In genomic region chr1:115077286-115077983, GRCh38 we compare ENCODE assay signal across 25 cellular contexts. TPM values are rescaled to one million over a fixed set of nuclear protein-coding genes. Genes with fewer than 3 reads are reported as not detected.
A peak's percentile ranks its signal among the peaks of the same experiment; 100 is the strongest.
DNase-seq lines count a peak whose midpoint lies in the region; ATAC-seq, FAIRE-seq and TF ChIP-seq lines count a peak whose summit lies in the region.
"Had no signal": no experiment of that assay in that cellular context is flagged by ENCODE, and none has a peak within 500 bp of the region (broad histone marks: within the 10 kb centered on the region; RNA-seq: fewer than 3 reads in every experiment).

No MANE protein-coding gene starts in this region.

- H3K4me3 ChIP-seq in AG10803 (ENCODE audit: low read length) = no peak overlapping the region
- no peak overlapping the region for H3K4me3 ChIP-seq in esophagus muscularis mucosa
- H3K4me3 ChIP-seq in left lung = no peak overlapping the region
- H3K4me3 ChIP-seq: BLaER1, GM23338 had no signal

- no peaks in the 10 kb centered on the region for H3K36me3 Mint-ChIP-seq in mesothelial cell of epicardium
- no peaks in the 10 kb centered on the region for H3K36me3 Mint-ChIP-seq in activated naive CD8-positive, alpha-beta T cell treated with anti-CD3 and anti-CD28 coated beads, Interleukin-2, amount 50 U/mL, for 24 hours (ENCODE audit: low read depth)

- no peak for ATAC-seq in activated naive CD8-positive, alpha-beta T cell treated with anti-CD3 and anti-CD28 coated beads, Interleukin-2, amount 50 U/mL, for 24 hours
- no peak for ATAC-seq in left lung
- ATAC-seq in HG03175 (IDR thresholded peaks at IDR 0.05; ENCODE audit: unreplicated experiment) = no peak
- ATAC-seq: GM23338, HepG2 had no signal

- no peaks in the 10 kb centered on the region for H3K27me3 ChIP-seq in esophagus muscularis mucosa
- no peaks in the 10 kb centered on the region for H3K27me3 ChIP-seq in left lung
- H3K27me3 ChIP-seq: BLaER1 had no signal

- no peaks in the 10 kb centered on the region for H3K9me3 Mint-ChIP-seq in mesothelial cell of epicardium
- H3K9me3 Mint-ChIP-seq in activated naive CD8-positive, alpha-beta T cell treated with anti-CD3 and anti-CD28 coated beads, Interleukin-2, amount 50 U/mL, for 24 hours = no peaks in the 10 kb centered on the region
- H3K9me3 Mint-ChIP-seq: CD4-positive, alpha-beta memory T cell; GM23338 had no signal

- WGBS in esophagus muscularis mucosa = 53% methylated on average over 5 of the region's 5 CpGs

- DNase-seq in AG10803 (ENCODE audit: low read depth) (peak; percentile 66), RCC 7860 (ENCODE audit: low spot score) (peak; percentile 31), esophagus muscularis mucosa (ENCODE audit: extremely low spot score) (no peak), mesothelial cell of epicardium (ENCODE audit: low spot score in 2 of 2, unreplicated experiment in 2 of 2) (no peak), left lung (no peak), cerebellar cortex (ENCODE audit: low spot score) (no peak)
- no peak for DNase-seq in activated naive CD8-positive, alpha-beta T cell treated with anti-CD3 and anti-CD28 coated beads, Interleukin-2, amount 50 U/mL, for 24 hours
- DNase-seq: Calu3; CD4-positive, alpha-beta memory T cell; DMS79; KG1; NCI-H1417 treated with DMSO at 0.1 percent for 48 hours; NCI-H187 treated with DMSO at 0.1 percent for 48 hours; NCI-H226; NCI-H524; NCI-H82; OCI-M1; RPMI8226 had no signal

- H3K36me3 ChIP-seq in esophagus muscularis mucosa (no peaks in the 10 kb centered on the region), left lung (no peaks in the 10 kb centered on the region)
- H3K36me3 ChIP-seq: BLaER1 had no signal

- peak overlapping the region in 3 of 4 donors; percentile 11 to 84 (median 82) for H3K27ac ChIP-seq in esophagus muscularis mucosa (replicated peaks in 1 of 4)
- H3K27ac ChIP-seq in left lung = no peak overlapping the region
- H3K27ac ChIP-seq: BLaER1 had no signal

- H3K27me3 Mint-ChIP-seq in mesothelial cell of epicardium (ENCODE audit: low read depth) = peaks cover 22% of the 10 kb centered on the region
- peaks cover 11% of the 10 kb centered on the region for H3K27me3 Mint-ChIP-seq in activated naive CD8-positive, alpha-beta T cell treated with anti-CD3 and anti-CD28 coated beads, Interleukin-2, amount 50 U/mL, for 24 hours
- H3K27me3 Mint-ChIP-seq: CD4-positive, alpha-beta memory T cell had no signal

- intact Hi-C loops in esophagus muscularis mucosa (cut with DNase I) = loop anchor here (10.0 kb wide), 1 partner anchor 1297 kb away; the partner anchor contains the start of gene ATP1A1
- intact Hi-C loops in left lung (cut with DNase I) = no loop called here

- H3K4me3 Mint-ChIP-seq in mesothelial cell of epicardium = no peak overlapping the region
- H3K4me3 Mint-ChIP-seq in activated naive CD8-positive, alpha-beta T cell treated with anti-CD3 and anti-CD28 coated beads, Interleukin-2, amount 50 U/mL, for 24 hours = no peak overlapping the region
- H3K4me3 Mint-ChIP-seq: CD4-positive, alpha-beta memory T cell; GM23338 had no signal

- H3K9me3 ChIP-seq in esophagus muscularis mucosa (no peaks in the 10 kb centered on the region), left lung (no peaks in the 10 kb centered on the region)
- H3K9me3 ChIP-seq: BLaER1 had no signal

- no peak for TF ChIP-seq POLR2A in esophagus muscularis mucosa (IDR thresholded peaks at IDR 0.05; ENCODE audit: low read depth)

- TF ChIP-seq CTCF in AG10803 (conservative IDR thresholded peaks at IDR 0.05; ENCODE audit: low read length) (no peak), esophagus muscularis mucosa (IDR thresholded peaks at IDR 0.05) (no peak), mesothelial cell of epicardium (IDR thresholded peaks at IDR 0.05; ENCODE audit: unreplicated experiment) (no peak), left lung (IDR thresholded peaks at IDR 0.05) (no peak)

- FAIRE-seq in RCC 7860 (lab: Jason Lieb, UNC) = peak; percentile 15
- FAIRE-seq: GM19239, HepG2 had no signal

- H3K27ac Mint-ChIP-seq in mesothelial cell of epicardium = peak overlapping the region; percentile 22
- H3K27ac Mint-ChIP-seq in activated naive CD8-positive, alpha-beta T cell treated with anti-CD3 and anti-CD28 coated beads, Interleukin-2, amount 50 U/mL, for 24 hours = no peak overlapping the region
- H3K27ac Mint-ChIP-seq: GM23338 had no signal

- H3K4me1 ChIP-seq in esophagus muscularis mucosa (peaks cover 17 to 72% (median 69%) of the 10 kb centered on the region in 4 donors), left lung (no peaks in the 10 kb centered on the region)

- TF ChIP-seq EP300 in esophagus muscularis mucosa (IDR thresholded peaks at IDR 0.05) = no peak

- peaks cover 45% of the 10 kb centered on the region for H3K4me1 Mint-ChIP-seq in mesothelial cell of epicardium
- peaks cover 35% of the 10 kb centered on the region for H3K4me1 Mint-ChIP-seq in activated naive CD8-positive, alpha-beta T cell treated with anti-CD3 and anti-CD28 coated beads, Interleukin-2, amount 50 U/mL, for 24 hours

RNA-seq across cellular contexts. Expression of gene TSPAN2, which starts 11.9 kb away (rescaled TPM):
- 10 to 100 TPM; 35.8 to 70.2 (median 66.7) TPM for total RNA-seq in esophagus muscularis mucosa
- 12.1 to 14.2 TPM (median 12.2 TPM) in 3 replicates for total RNA-seq in mesothelial cell of epicardium
- 10 to 100 TPM in 1 of 2 donors, 1 to 10 TPM in 1; 8.7 to 10.6 TPM for total RNA-seq in left lung
- total RNA-seq: G401, HepG2 had no signal

RNA-seq across cellular contexts. Expression of gene TSHB, which starts 47.8 kb away (rescaled TPM):
- not detected for total RNA-seq in esophagus muscularis mucosa
- not detected in 3 replicates for total RNA-seq in mesothelial cell of epicardium
- total RNA-seq in left lung = not detected
- total RNA-seq: A172; Calu3; CD4-positive, alpha-beta memory T cell; G401; GM23338; HepG2 had no signal

Comparison
In these comparisons a context has a peak if more than half of its experiments do, and no peak if none do; other contexts are left out.
1. DNase-seq: peak in AG10803 (single experiment) and RCC 7860 (single experiment); none in esophagus muscularis mucosa (single experiment), mesothelial cell of epicardium (0 of 2), activated naive CD8-positive, alpha-beta T cell treated with anti-CD3 and anti-CD28 coated beads, Interleukin-2, amount 50 U/mL, for 24 hours (single experiment), left lung (0 of 2) and cerebellar cortex (single experiment).
2. H3K27ac ChIP-seq: peak in esophagus muscularis mucosa (3 of 4); none in left lung (0 of 2).